In the genomic region with DNA sequence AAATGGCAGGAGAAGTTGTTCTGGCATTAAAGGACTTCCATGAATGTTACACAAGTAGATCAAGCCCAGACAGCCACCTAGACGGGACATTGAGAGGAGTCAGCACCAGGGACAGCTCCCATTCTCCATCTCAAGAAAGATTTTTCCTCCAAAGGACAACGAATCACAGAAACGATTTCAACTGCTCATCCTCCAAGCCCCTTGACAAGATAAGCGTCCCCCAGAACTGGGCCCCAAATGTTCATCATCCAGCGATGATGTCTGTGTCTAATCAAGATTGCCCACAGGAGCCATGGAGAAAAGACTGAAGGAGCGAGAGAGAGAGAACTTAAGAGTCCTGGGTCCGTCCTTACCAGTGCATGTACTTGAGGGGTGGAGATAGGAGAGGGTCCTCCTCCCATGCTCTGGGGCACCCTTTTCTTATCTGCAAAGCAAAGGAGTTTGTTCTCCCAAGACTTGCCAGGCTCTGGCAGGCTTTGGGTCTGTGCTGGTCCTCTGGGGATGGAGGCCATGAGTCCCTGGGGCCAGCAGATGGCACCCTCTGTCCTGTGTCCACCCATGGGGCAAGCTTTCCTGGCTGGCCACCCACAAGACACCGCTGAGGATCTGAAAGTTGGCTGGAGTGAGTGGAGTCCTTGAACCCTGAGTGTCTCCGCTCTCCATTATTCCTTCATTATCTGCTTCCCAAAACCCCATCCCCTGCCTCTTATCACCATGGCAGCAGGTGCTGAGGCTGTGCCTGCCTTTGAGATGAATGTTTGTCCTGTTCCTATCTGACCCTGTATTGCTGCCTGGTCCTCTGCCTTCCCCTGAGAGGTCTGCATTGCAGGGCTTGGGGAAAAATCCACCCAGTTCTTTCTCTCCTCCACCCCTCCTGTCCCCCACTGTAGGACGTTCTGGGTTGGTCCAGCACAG, we compare ENCODE assay signal across 10 cellular contexts.
A peak's percentile ranks its signal among the peaks of the same experiment; 100 is the strongest.
DNase-seq lines count a peak whose midpoint lies in the region; ATAC-seq and TF ChIP-seq lines count a peak whose summit lies in the region.
"Had no signal": no experiment of that assay in that cellular context is flagged by ENCODE, and none has a peak within 500 bp of the region (broad histone marks: within the 10 kb centered on the region; RNA-seq: fewer than 3 reads in every experiment).

No MANE protein-coding gene starts in this region.

- WGBS in adrenal gland, 4 donors: 31 to 36% (median 33%) methylated on average over 10 of the region's 10 CpGs
- WGBS in mesenchymal stem cell: 42% methylated on average over 10 of the region's 10 CpGs

- intact Hi-C loops in adrenal gland (cut with DNase I): loop anchor here in 1 of 2 donors (5.0 to 10.0 kb wide), 3 partner anchors 178 to 655 kb away; no protein-coding TSS in a partner anchor

- no peak overlapping the region for H3K18ac ChIP-seq in mesenchymal stem cell (ENCODE audit: low read depth in 1 of 2, low read length in 2 of 2)

- H3K4me1 ChIP-seq in adrenal gland (replicated peaks in 1 of 2): no peaks in the 10 kb centered on the region
- H3K4me1 ChIP-seq in mesenchymal stem cell (ENCODE audit: control insufficient read depth, insufficient read depth, low read depth, low read length): no peaks in the 10 kb centered on the region
- H3K4me1 ChIP-seq: heart right ventricle had no signal

- H3K27me3 Mint-ChIP-seq in HFFc6 (ENCODE audit: insufficient read depth): peaks cover 13% of the 10 kb centered on the region

- H2BK15ac ChIP-seq in mesenchymal stem cell (ENCODE audit: low read depth, poor library complexity, severe bottlenecking): no peak overlapping the region

- no peaks in the 10 kb centered on the region for H3K36me3 Mint-ChIP-seq in HFFc6 (ENCODE audit: low read depth)

- TF ChIP-seq POLR2A in adrenal gland (IDR thresholded peaks at IDR 0.05): no peak

- H2AK5ac ChIP-seq in mesenchymal stem cell (ENCODE audit: low read length, severe bottlenecking): no peak overlapping the region

- H3K23ac ChIP-seq in mesenchymal stem cell (ENCODE audit: low read length in 2 of 2): no peak overlapping the region

- no peak for ATAC-seq in GM18502 (IDR thresholded peaks at IDR 0.05; ENCODE audit: poor library complexity, unreplicated experiment)
- no peak for ATAC-seq in HG03521 (IDR thresholded peaks at IDR 0.05; ENCODE audit: unreplicated experiment)
- no peak for ATAC-seq in GM21825 (IDR thresholded peaks at IDR 0.05; ENCODE audit: unreplicated experiment)

- no peak overlapping the region for H3K27ac ChIP-seq in adrenal gland
- no peak overlapping the region for H3K27ac ChIP-seq in mesenchymal stem cell (ENCODE audit: low read length, poor library complexity, severe bottlenecking)
- H3K27ac ChIP-seq: heart right ventricle, KMS-11 had no signal

- no peak overlapping the region for H2BK120ac ChIP-seq in mesenchymal stem cell (ENCODE audit: low read depth, low read length)

- H3K9me3 ChIP-seq in adrenal gland (replicated peaks in 1 of 3) (no peaks in the 10 kb centered on the region), mesenchymal stem cell (ENCODE audit: control insufficient read depth, low read length) (no peaks in the 10 kb centered on the region)
- H3K9me3 ChIP-seq: heart right ventricle had no signal

- H3K9me3 Mint-ChIP-seq in HFFc6: no peaks in the 10 kb centered on the region

- no peak overlapping the region for H4K91ac ChIP-seq in mesenchymal stem cell (ENCODE audit: low read length)

- H3K4me3 ChIP-seq in adrenal gland (no peak overlapping the region), mesenchymal stem cell (ENCODE audit: insufficient read depth in 1 of 2, low read depth in 1 of 2, low read length in 2 of 2) (no peak overlapping the region)
- H3K4me3 ChIP-seq: heart right ventricle had no signal

- H3K36me3 ChIP-seq in adrenal gland (replicated peaks in 1 of 2) (no peaks in the 10 kb centered on the region), mesenchymal stem cell (ENCODE audit: control insufficient read depth in 1 of 2, insufficient read depth in 2 of 2, low read depth in 1 of 2, low read length in 2 of 2) (no peaks in the 10 kb centered on the region)
- H3K36me3 ChIP-seq: heart right ventricle had no signal

- H2AFZ ChIP-seq in mesenchymal stem cell (ENCODE audit: low read depth, low read length): no peak overlapping the region

- no peak overlapping the region for H3K14ac ChIP-seq in mesenchymal stem cell (ENCODE audit: low read length in 2 of 2)

- no peak overlapping the region for H4K8ac ChIP-seq in mesenchymal stem cell (ENCODE audit: low read length)

- TF ChIP-seq CTCF in HFFc6 (IDR thresholded peaks at IDR 0.05) (peak; percentile 59), adrenal gland (IDR thresholded peaks at IDR 0.05) (peak in 5 of 6 experiments; percentile 2 to 39 (median 32))

- no peak overlapping the region for H3K4ac ChIP-seq in mesenchymal stem cell (ENCODE audit: low read depth in 1 of 2, low read length in 2 of 2)

- H3K4me2 ChIP-seq in mesenchymal stem cell (ENCODE audit: low read length, poor library complexity, severe bottlenecking): no peak overlapping the region
- H3K4me2 ChIP-seq: KMS-11 had no signal

- H3K79me1 ChIP-seq in mesenchymal stem cell (replicated peaks; ENCODE audit: low read length, poor library complexity, severe bottlenecking): no peaks in the 10 kb centered on the region

- H3K27ac Mint-ChIP-seq in HFFc6: no peak overlapping the region

- H2BK12ac ChIP-seq in mesenchymal stem cell (ENCODE audit: low read length in 2 of 2): no peak overlapping the region

- no peaks in the 10 kb centered on the region for H3K4me1 Mint-ChIP-seq in HFFc6 (ENCODE audit: low read depth)

- peaks cover 15% of the 10 kb centered on the region for H3K27me3 ChIP-seq in adrenal gland
- peaks cover 0 to 88% of the 10 kb centered on the region in 2 experiments for H3K27me3 ChIP-seq in mesenchymal stem cell (ENCODE audit: control insufficient read depth in 1 of 2, insufficient read depth in 1 of 2, low read length in 2 of 2)

- no peak overlapping the region for H3K9ac ChIP-seq in mesenchymal stem cell (ENCODE audit: low read length)
- H3K9ac ChIP-seq: KMS-11 had no signal

- no peak overlapping the region for H2BK5ac ChIP-seq in mesenchymal stem cell (ENCODE audit: low read depth, low read length, poor library complexity, severe bottlenecking)

- DNase-seq in D341Med (ENCODE audit: low spot score): peak; percentile 41
- DNase-seq in HFFc6: peak; percentile 19
- DNase-seq in adrenal gland: peak in 6 of 7 donors; percentile 30 to 71 (median 38)
- DNase-seq in mesenchymal stem cell: peak; percentile 30
- no peak for DNase-seq in KG1 (lab: John Stamatoyannopoulos, UW)
- DNase-seq: heart right ventricle had no signal

- no peak overlapping the region for H3K4me3 Mint-ChIP-seq in HFFc6
